Comparison of ENCODE assay signal across 1 cellular context in the genomic region with DNA sequence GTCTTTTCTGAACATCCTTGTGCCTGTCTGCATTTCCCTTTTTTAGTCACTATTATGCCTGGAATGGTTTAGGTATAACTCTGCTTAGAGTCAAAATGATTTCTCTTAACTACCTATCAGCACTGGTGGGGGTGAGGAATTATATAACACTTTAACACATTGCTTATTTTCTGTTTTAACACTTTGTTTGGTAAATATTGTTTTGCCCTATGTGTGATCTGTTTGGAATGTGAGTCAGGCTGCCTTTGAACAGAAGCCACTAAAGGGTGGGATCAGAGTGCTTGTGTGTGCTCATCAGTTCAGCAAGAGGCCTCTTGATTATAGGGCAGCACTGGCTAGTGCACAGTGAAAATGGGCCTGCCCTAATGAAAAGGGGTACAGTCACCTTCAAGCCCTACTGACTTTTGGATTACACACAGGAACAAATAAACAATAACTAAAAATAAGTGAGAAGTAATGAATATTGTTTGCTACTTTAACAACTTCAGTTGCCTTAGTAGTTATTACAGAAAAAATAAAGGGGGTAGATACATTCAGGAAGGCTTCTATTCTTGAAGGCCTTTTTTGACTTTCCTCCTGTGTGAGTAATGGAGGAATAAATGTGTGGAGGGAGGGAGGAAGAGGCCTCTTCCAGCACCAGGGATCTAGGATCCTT.
TF ChIP-seq lines count a peak whose summit lies in the region.

No MANE protein-coding gene starts in this region.

TF ChIP-seq in HepG2, 621 proteins besides CTCF, POLR2A, EP300 and RAD21 (continued from another document and continues in another):
- TF ChIP-seq E2F2 (CRISPR knock-in tag; IDR thresholded peaks at IDR 0.05; ENCODE audit: borderline replicate concordance), result no peak
- TF ChIP-seq SCMH1 (CRISPR knock-in tag; IDR thresholded peaks at IDR 0.05; ENCODE audit: borderline replicate concordance), result no peak
- TF ChIP-seq, protein P1, sequence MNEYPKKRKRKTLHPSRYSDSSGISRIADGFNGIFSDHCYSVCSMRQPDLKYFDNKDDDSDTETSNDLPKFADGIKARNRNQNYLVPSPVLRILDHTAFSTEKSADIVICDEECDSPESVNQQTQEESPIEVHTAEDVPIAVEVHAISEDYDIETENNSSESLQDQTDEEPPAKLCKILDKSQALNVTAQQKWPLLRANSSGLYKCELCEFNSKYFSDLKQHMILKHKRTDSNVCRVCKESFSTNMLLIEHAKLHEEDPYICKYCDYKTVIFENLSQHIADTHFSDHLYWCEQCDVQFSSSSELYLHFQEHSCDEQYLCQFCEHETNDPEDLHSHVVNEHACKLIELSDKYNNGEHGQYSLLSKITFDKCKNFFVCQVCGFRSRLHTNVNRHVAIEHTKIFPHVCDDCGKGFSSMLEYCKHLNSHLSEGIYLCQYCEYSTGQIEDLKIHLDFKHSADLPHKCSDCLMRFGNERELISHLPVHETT (CRISPR knock-in tag; conservative IDR thresholded peaks at IDR 0.05), result no peak
- TF ChIP-seq, protein P2, sequence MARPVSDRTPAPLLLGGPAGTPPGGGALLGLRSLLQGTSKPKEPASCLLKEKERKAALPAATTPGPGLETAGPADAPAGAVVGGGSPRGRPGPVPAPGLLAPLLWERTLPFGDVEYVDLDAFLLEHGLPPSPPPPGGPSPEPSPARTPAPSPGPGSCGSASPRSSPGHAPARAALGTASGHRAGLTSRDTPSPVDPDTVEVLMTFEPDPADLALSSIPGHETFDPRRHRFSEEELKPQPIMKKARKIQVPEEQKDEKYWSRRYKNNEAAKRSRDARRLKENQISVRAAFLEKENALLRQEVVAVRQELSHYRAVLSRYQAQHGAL (CRISPR knock-in tag; IDR thresholded peaks at IDR 0.05; ENCODE audit: not compliant biosample characterization), result no peak
- no peak for TF ChIP-seq CBX2 (IDR thresholded peaks at IDR 0.05; ENCODE audit: low read depth, low read length)
- TF ChIP-seq CBX2 (CRISPR knock-in tag; IDR thresholded peaks at IDR 0.05; ENCODE audit: low read depth), result no peak
- TF ChIP-seq RFXAP (CRISPR knock-in tag; IDR thresholded peaks at IDR 0.05; ENCODE audit: borderline replicate concordance), result no peak
- TF ChIP-seq ZGPAT (CRISPR knock-in tag; IDR thresholded peaks at IDR 0.05), result peak; percentile 80
- TF ChIP-seq ADNP (CRISPR knock-in tag; IDR thresholded peaks at IDR 0.05), result no peak
- TF ChIP-seq HDAC2 (CRISPR knock-in tag; IDR thresholded peaks at IDR 0.05), result peak; percentile 88
- TF ChIP-seq, protein P3, sequence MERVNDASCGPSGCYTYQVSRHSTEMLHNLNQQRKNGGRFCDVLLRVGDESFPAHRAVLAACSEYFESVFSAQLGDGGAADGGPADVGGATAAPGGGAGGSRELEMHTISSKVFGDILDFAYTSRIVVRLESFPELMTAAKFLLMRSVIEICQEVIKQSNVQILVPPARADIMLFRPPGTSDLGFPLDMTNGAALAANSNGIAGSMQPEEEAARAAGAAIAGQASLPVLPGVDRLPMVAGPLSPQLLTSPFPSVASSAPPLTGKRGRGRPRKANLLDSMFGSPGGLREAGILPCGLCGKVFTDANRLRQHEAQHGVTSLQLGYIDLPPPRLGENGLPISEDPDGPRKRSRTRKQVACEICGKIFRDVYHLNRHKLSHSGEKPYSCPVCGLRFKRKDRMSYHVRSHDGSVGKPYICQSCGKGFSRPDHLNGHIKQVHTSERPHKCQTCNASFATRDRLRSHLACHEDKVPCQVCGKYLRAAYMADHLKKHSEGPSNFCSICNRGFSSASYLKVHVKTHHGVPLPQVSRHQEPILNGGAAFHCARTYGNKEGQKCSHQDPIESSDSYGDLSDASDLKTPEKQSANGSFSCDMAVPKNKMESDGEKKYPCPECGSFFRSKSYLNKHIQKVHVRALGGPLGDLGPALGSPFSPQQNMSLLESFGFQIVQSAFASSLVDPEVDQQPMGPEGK (CRISPR knock-in tag; IDR thresholded peaks at IDR 0.05), result peak; percentile 60
- peak; percentile 78; the same call in 1 of the 2 replicates for TF ChIP-seq ZNF607 (CRISPR knock-in tag; IDR thresholded peaks at IDR 0.05; ENCODE audit: borderline replicate concordance)
- TF ChIP-seq ZNF44 (CRISPR knock-in tag; IDR thresholded peaks at IDR 0.05), result no peak
- 0 out of 2 replicates have a peak, but pooled peaks have one; percentile 32 for TF ChIP-seq ONECUT2 (CRISPR knock-in tag; IDR thresholded peaks at IDR 0.05)
- no peak for TF ChIP-seq ZNF446 (CRISPR knock-in tag; IDR thresholded peaks at IDR 0.05)
- peak; percentile 58 for TF ChIP-seq HDAC1 (CRISPR knock-in tag; IDR thresholded peaks at IDR 0.05)
- TF ChIP-seq ZNF441 (CRISPR knock-in tag; IDR thresholded peaks at IDR 0.05; ENCODE audit: borderline replicate concordance), result no peak
- peak; percentile 58; the same call in 1 of the 2 replicates for TF ChIP-seq SMAD3 (CRISPR knock-in tag; IDR thresholded peaks at IDR 0.05)
- no peak for TF ChIP-seq HNRNPUL1 (IDR thresholded peaks at IDR 0.05; ENCODE audit: low read depth, low read length)
- TF ChIP-seq ETV6 (CRISPR knock-in tag; conservative IDR thresholded peaks at IDR 0.05), result 0 out of 2 replicates have a peak, but pooled peaks have one; percentile 4
- no peak for TF ChIP-seq LBX2 (CRISPR knock-in tag; IDR thresholded peaks at IDR 0.05; ENCODE audit: borderline replicate concordance)
- TF ChIP-seq PHF20 (CRISPR knock-in tag; IDR thresholded peaks at IDR 0.05), result no peak
- no peak for TF ChIP-seq ZNF207 (IDR thresholded peaks at IDR 0.05; ENCODE audit: borderline replicate concordance)
- peak; percentile 78 for TF ChIP-seq IKZF5 (CRISPR knock-in tag; IDR thresholded peaks at IDR 0.05)
- TF ChIP-seq KLF12 (CRISPR knock-in tag; IDR thresholded peaks at IDR 0.05; ENCODE audit: borderline replicate concordance), result no peak
- TF ChIP-seq ZNF350 (CRISPR knock-in tag; IDR thresholded peaks at IDR 0.05; ENCODE audit: borderline replicate concordance, low read depth), result no peak
- no peak for TF ChIP-seq ZNF225 (CRISPR knock-in tag; IDR thresholded peaks at IDR 0.05)
- no peak for TF ChIP-seq ARID4A (CRISPR knock-in tag; IDR thresholded peaks at IDR 0.05; ENCODE audit: borderline replicate concordance)
- no peak for TF ChIP-seq KDM5A (IDR thresholded peaks at IDR 0.05; ENCODE audit: borderline replicate concordance, low read length)
- peak; percentile 55; the same call in 1 of the 2 replicates for TF ChIP-seq NFIC (IDR thresholded peaks at IDR 0.05; ENCODE audit: low read length)
- TF ChIP-seq FOXP1 (IDR thresholded peaks at IDR 0.05), result peak; percentile 93
- TF ChIP-seq FOXP1 (CRISPR knock-in tag; IDR thresholded peaks at IDR 0.05), result peak; percentile 99
- TF ChIP-seq KDM4B (CRISPR knock-in tag; IDR thresholded peaks at IDR 0.05), result no peak
- TF ChIP-seq AFF4 (CRISPR knock-in tag; IDR thresholded peaks at IDR 0.05), result no peak
- TF ChIP-seq NONO (IDR thresholded peaks at IDR 0.05), result no peak
- TF ChIP-seq NONO (CRISPR knock-in tag; conservative IDR thresholded peaks at IDR 0.05), result no peak
- peak; percentile 80 for TF ChIP-seq ARID3A (IDR thresholded peaks at IDR 0.05; ENCODE audit: low read depth, low read length)
- TF ChIP-seq SNAPC5 (CRISPR knock-in tag; IDR thresholded peaks at IDR 0.05; ENCODE audit: borderline replicate concordance), result no peak
- no peak for TF ChIP-seq SATB2 (CRISPR knock-in tag; IDR thresholded peaks at IDR 0.05)
